Comparison of ENCODE assay signal across 22 cellular contexts in genomic region chr1:240804475-240804874, GRCh38.
A peak's percentile ranks its signal among the peaks of the same experiment; 100 is the strongest.
DNase-seq lines count a peak whose midpoint lies in the region; ATAC-seq and TF ChIP-seq lines count a peak whose summit lies in the region.
"Had no signal": no experiment of that assay in that cellular context is flagged by ENCODE, and none has a peak within 500 bp of the region (broad histone marks: within the 10 kb centered on the region; RNA-seq: fewer than 3 reads in every experiment).

No MANE protein-coding gene starts in this region.

- H4K91ac ChIP-seq in IMR-90 (ENCODE audit: insufficient read depth, low read depth, low read length): no peak overlapping the region

- peak overlapping the region; percentile 54; the same call in 1 of the 2 replicates for H3K18ac ChIP-seq in IMR-90 (ENCODE audit: low read depth, low read length)

- H3K56ac ChIP-seq in IMR-90 (ENCODE audit: extremely low read depth, insufficient read depth, low read length): no peak overlapping the region

- H2AK5ac ChIP-seq in IMR-90 (ENCODE audit: low read depth, low read length): no peak overlapping the region

- H3K4me3 ChIP-seq in IMR-90 (ENCODE audit: insufficient read depth, low read depth, low read length) (no peak overlapping the region), astrocyte of the spinal cord (ENCODE audit: low read depth, low read length) (no peak overlapping the region)
- H3K4me3 ChIP-seq: breast epithelium, gastroesophageal sphincter, suprapubic skin had no signal

- BruUV-seq in IMR-90 (replicated peaks; lab: Mats Ljungman, UMichigan): no TSS peak

- H3K36me3 Mint-ChIP-seq in activated CD8-positive, alpha-beta memory T cell treated with anti-CD3 and anti-CD28 coated beads, Interleukin-2, amount 10 ng/mL, durations not matched to agents 7 days and 5 days: no peaks in the 10 kb centered on the region
- no peaks in the 10 kb centered on the region for H3K36me3 Mint-ChIP-seq in T-helper 17 cell (ENCODE audit: low read depth)
- H3K36me3 Mint-ChIP-seq: activated naive CD4-positive, alpha-beta T cell treated with anti-CD3 and anti-CD28 coated beads, Interleukin-2, amount 50 U/mL, for 24 hours; CD4-positive, CD25-positive, alpha-beta regulatory T cell; memory B cell; natural killer cell had no signal

- ATAC-seq in IMR-90 (ENCODE audit: low read depth) (peak; percentile 74), T-helper 17 cell (no peak)
- ATAC-seq in activated CD8-positive, alpha-beta memory T cell treated with anti-CD3 and anti-CD28 coated beads, Interleukin-2, amount 10 ng/mL, durations not matched to agents 7 days and 5 days: no peak
- ATAC-seq: activated CD4-positive, alpha-beta T cell treated with anti-CD3 and anti-CD28 coated beads for 36 hours; activated T-cell treated with anti-CD3 and anti-CD28 coated beads, Interleukin-2, amount 50 U/mL, for 72 hours; gastroesophageal sphincter; natural killer cell; sciatic nerve had no signal

- H3K27me3 Mint-ChIP-seq in activated CD8-positive, alpha-beta memory T cell treated with anti-CD3 and anti-CD28 coated beads, Interleukin-2, amount 10 ng/mL, durations not matched to agents 7 days and 5 days: no peaks in the 10 kb centered on the region
- peaks cover 11% of the 10 kb centered on the region for H3K27me3 Mint-ChIP-seq in T-helper 17 cell
- H3K27me3 Mint-ChIP-seq: activated naive CD4-positive, alpha-beta T cell treated with anti-CD3 and anti-CD28 coated beads, Interleukin-2, amount 50 U/mL, for 24 hours; CD4-positive, CD25-positive, alpha-beta regulatory T cell; dendritic cell treated with granulocyte-macrophage colony-stimulating factor and Interleukin-4, amounts not matched to agents 40 ng/mL and 50 ng/mL, for 4 days; memory B cell had no signal

- no peak overlapping the region for H3K23ac ChIP-seq in IMR-90 (ENCODE audit: low read depth, low read length)

- H3K9ac ChIP-seq in IMR-90 (ENCODE audit: low read depth, low read length): no peak overlapping the region

- dilution Hi-C loops in IMR-90 (cut with HindIII; ENCODE audit: low sequenced_read_pairs, unreplicated experiment): no loop called here

- H4K20me1 ChIP-seq in IMR-90 (ENCODE audit: insufficient read depth, low read length): no peaks in the 10 kb centered on the region

- no peak overlapping the region for H2AK9ac ChIP-seq in IMR-90 (replicated peaks; ENCODE audit: low read depth, low read length, poor library complexity)

- peak overlapping the region; percentile 60 to 66; a peak in 2 of 4 replicates for H4K8ac ChIP-seq in IMR-90 (ENCODE audit: low read depth in 2 of 2, low read length in 2 of 2)

- no peaks in the 10 kb centered on the region for H3K27me3 ChIP-seq in IMR-90 (ENCODE audit: control insufficient read depth, insufficient read depth, low read length)
- H3K27me3 ChIP-seq: breast epithelium, gastroesophageal sphincter, suprapubic skin had no signal

- no peak for TF ChIP-seq RAD21 in IMR-90 (IDR thresholded peaks at IDR 0.05; ENCODE audit: low read length)

- TF ChIP-seq CTCF in IMR-90 (conservative IDR thresholded peaks at IDR 0.05; ENCODE audit: low read depth, low read length) (no peak), astrocyte of the spinal cord (IDR thresholded peaks at IDR 0.05; ENCODE audit: low read depth, low read length) (no peak)

- no peak overlapping the region for H3K27ac Mint-ChIP-seq in activated CD8-positive, alpha-beta memory T cell treated with anti-CD3 and anti-CD28 coated beads, Interleukin-2, amount 10 ng/mL, durations not matched to agents 7 days and 5 days
- H3K27ac Mint-ChIP-seq in T-helper 17 cell: no peak overlapping the region
- H3K27ac Mint-ChIP-seq: activated CD4-positive, alpha-beta T cell treated with anti-CD3 and anti-CD28 coated beads for 36 hours; activated naive CD4-positive, alpha-beta T cell treated with anti-CD3 and anti-CD28 coated beads, Interleukin-2, amount 50 U/mL, for 24 hours; activated T-cell treated with anti-CD3 and anti-CD28 coated beads, Interleukin-2, amount 50 U/mL, for 72 hours; CD4-positive, CD25-positive, alpha-beta regulatory T cell; dendritic cell treated with granulocyte-macrophage colony-stimulating factor and Interleukin-4, amounts not matched to agents 40 ng/mL and 50 ng/mL, for 4 days; memory B cell; natural killer cell had no signal

- H3K36me3 ChIP-seq in IMR-90 (ENCODE audit: control insufficient read depth, insufficient read depth, low read length): no peaks in the 10 kb centered on the region
- H3K36me3 ChIP-seq: breast epithelium, gastroesophageal sphincter, suprapubic skin had no signal

- no peaks in the 10 kb centered on the region for H3K79me1 ChIP-seq in IMR-90 (ENCODE audit: low read depth in 1 of 2, low read length in 2 of 2)

- no peaks in the 10 kb centered on the region for H3K9me3 ChIP-seq in IMR-90 (ENCODE audit: control insufficient read depth, insufficient read depth, low read length)
- H3K9me3 ChIP-seq in T-helper 17 cell (ENCODE audit: control insufficient read depth, low read length, poor library complexity, severe bottlenecking): no peaks in the 10 kb centered on the region
- H3K9me3 ChIP-seq: breast epithelium, gastroesophageal sphincter, suprapubic skin had no signal

- H2BK5ac ChIP-seq in IMR-90 (ENCODE audit: low read depth, low read length, poor library complexity, severe bottlenecking): peak overlapping the region; percentile 89

- 0 out of 2 replicates have a peak overlapping the region, but pooled peaks have one; percentile 8 for H2BK20ac ChIP-seq in IMR-90 (ENCODE audit: low read depth, low read length)

- H3K4ac ChIP-seq in IMR-90 (ENCODE audit: low read depth, low read length): no peak overlapping the region

- H3K14ac ChIP-seq in IMR-90 (replicated peaks; ENCODE audit: low read depth, low read length): no peak overlapping the region

- CTCF ChIA-PET in IMR-90 (lab: Yijun Ruan, JAX): no interaction called here
- CTCF ChIA-PET in activated CD8-positive, alpha-beta memory T cell treated with anti-CD3 and anti-CD28 coated beads, Interleukin-2, amount 10 ng/mL, durations not matched to agents 7 days and 5 days (lab: Charles Lee): no interaction called here

- 0 out of 2 replicates have a peak, but pooled peaks cover 2% of the 10 kb centered on the region for H3K9me1 ChIP-seq in IMR-90 (ENCODE audit: insufficient read depth, low read length)

- peak overlapping the region; percentile 77 for H2BK120ac ChIP-seq in IMR-90 (ENCODE audit: low read depth, low read length)

- POLR2A ChIA-PET in IMR-90 (lab: Charles Lee; ENCODE audit: unreplicated experiment): interaction anchor here (0.5 kb wide), 1 partner anchor 21 kb away, joined by 3 read pairs; no protein-coding TSS in a partner anchor

- in situ Hi-C loops in ACHN (cut with HindIII; ENCODE audit: low pct_ligation_motif_present, low pct_unique_long_range_greater_than_20kb, low sequenced_read_pairs) (no loop called here), IMR-90 (cut with MboI; ENCODE audit: low sequenced_read_pairs) (no loop called here), astrocyte of the spinal cord (cut with HindIII; ENCODE audit: low sequenced_read_pairs) (no loop called here)

- peaks cover 4% of the 10 kb centered on the region; the same call in 1 of the 2 replicates for H3K4me1 ChIP-seq in IMR-90 (ENCODE audit: control insufficient read depth, insufficient read depth, low read length)
- H3K4me1 ChIP-seq: breast epithelium, gastroesophageal sphincter, suprapubic skin had no signal

- intact Hi-C loops in IMR-90 (cut with micrococcal nuclease): loop anchor here (2.0 kb wide), 1 partner anchor 38 kb away; no protein-coding TSS in a partner anchor

- 0 out of 2 replicates have a peak overlapping the region, but pooled peaks have one; percentile 5 for H3K4me2 ChIP-seq in IMR-90 (ENCODE audit: low read depth, low read length)

- no peak overlapping the region for H3K4me3 Mint-ChIP-seq in activated CD8-positive, alpha-beta memory T cell treated with anti-CD3 and anti-CD28 coated beads, Interleukin-2, amount 10 ng/mL, durations not matched to agents 7 days and 5 days
- no peak overlapping the region for H3K4me3 Mint-ChIP-seq in T-helper 17 cell
- H3K4me3 Mint-ChIP-seq: activated CD4-positive, alpha-beta T cell treated with anti-CD3 and anti-CD28 coated beads for 36 hours; activated naive CD4-positive, alpha-beta T cell treated with anti-CD3 and anti-CD28 coated beads, Interleukin-2, amount 50 U/mL, for 24 hours; activated T-cell treated with anti-CD3 and anti-CD28 coated beads, Interleukin-2, amount 50 U/mL, for 72 hours; CD4-positive, CD25-positive, alpha-beta regulatory T cell; dendritic cell treated with granulocyte-macrophage colony-stimulating factor and Interleukin-4, amounts not matched to agents 40 ng/mL and 50 ng/mL, for 4 days; memory B cell; natural killer cell had no signal

- DNase-seq in ACHN (peak; percentile 16), IMR-90 (peak; percentile 48), astrocyte of the spinal cord (ENCODE audit: low read depth, low spot score) (peak; percentile 21), iris pigment epithelial cell (ENCODE audit: low read depth) (peak; percentile 59), anterior cingulate cortex (lab: John Stamatoyannopoulos, UW) (no peak), T-helper 17 cell (no peak), ureter (ENCODE audit: low spot score) (no peak)
- DNase-seq in activated CD8-positive, alpha-beta memory T cell treated with anti-CD3 and anti-CD28 coated beads, Interleukin-2, amount 10 ng/mL, durations not matched to agents 7 days and 5 days: no peak
- DNase-seq: activated CD4-positive, alpha-beta T cell treated with anti-CD3 and anti-CD28 coated beads for 36 hours; activated T-cell treated with anti-CD3 and anti-CD28 coated beads, Interleukin-2, amount 50 U/mL, for 72 hours; CD4-positive, CD25-positive, alpha-beta regulatory T cell; natural killer cell; NCI-H1105; NCI-H2107; NCI-H526 had no signal

- H3K9me3 Mint-ChIP-seq in activated CD8-positive, alpha-beta memory T cell treated with anti-CD3 and anti-CD28 coated beads, Interleukin-2, amount 10 ng/mL, durations not matched to agents 7 days and 5 days (ENCODE audit: low read depth): no peaks in the 10 kb centered on the region
- H3K9me3 Mint-ChIP-seq: activated naive CD4-positive, alpha-beta T cell treated with anti-CD3 and anti-CD28 coated beads, Interleukin-2, amount 50 U/mL, for 24 hours; dendritic cell treated with granulocyte-macrophage colony-stimulating factor and Interleukin-4, amounts not matched to agents 40 ng/mL and 50 ng/mL, for 4 days; memory B cell had no signal

- H4K5ac ChIP-seq in IMR-90 (ENCODE audit: low read depth, low read length): no peak overlapping the region

- H2AFZ ChIP-seq in IMR-90 (replicated peaks; ENCODE audit: low read length, poor library complexity): no peak overlapping the region

- no peak for TF ChIP-seq POLR2A in IMR-90 (IDR thresholded peaks at IDR 0.05; ENCODE audit: low read depth, low read length)

- no peak overlapping the region for H2BK15ac ChIP-seq in IMR-90 (ENCODE audit: low read depth, low read length)

- H3K27ac ChIP-seq in IMR-90 (ENCODE audit: insufficient read depth, low read length): no peak overlapping the region
- H3K27ac ChIP-seq: breast epithelium, gastroesophageal sphincter, suprapubic skin had no signal

- no CpG with 5 or more reads among the region's 2 CpGs for WGBS in IMR-90 (ENCODE audit: extremely low coverage in 2 of 2, insufficient read length in 1 of 2), 2 experiments

- H3K4me1 Mint-ChIP-seq in activated CD8-positive, alpha-beta memory T cell treated with anti-CD3 and anti-CD28 coated beads, Interleukin-2, amount 10 ng/mL, durations not matched to agents 7 days and 5 days: no peaks in the 10 kb centered on the region
- no peaks in the 10 kb centered on the region for H3K4me1 Mint-ChIP-seq in T-helper 17 cell
- H3K4me1 Mint-ChIP-seq: activated CD4-positive, alpha-beta T cell treated with anti-CD3 and anti-CD28 coated beads for 36 hours; activated naive CD4-positive, alpha-beta T cell treated with anti-CD3 and anti-CD28 coated beads, Interleukin-2, amount 50 U/mL, for 24 hours; CD4-positive, CD25-positive, alpha-beta regulatory T cell; memory B cell; natural killer cell had no signal

Comparison
In these comparisons a context has a peak if more than half of its experiments do, and no peak if none do; other contexts are left out.
1. DNase-seq: peak in ACHN (single experiment), IMR-90 (single experiment), astrocyte of the spinal cord (single experiment) and iris pigment epithelial cell (single experiment); none in activated CD8-positive, alpha-beta memory T cell treated with anti-CD3 and anti-CD28 coated beads, Interleukin-2, amount 10 ng/mL, durations not matched to agents 7 days and 5 days (single experiment), anterior cingulate cortex (0 of 58), T-helper 17 cell (0 of 3) and ureter (single experiment).